ENCODE assay signal across 8 cellular contexts in genomic region chr2:3519255-3520190, GRCh38. TPM values are rescaled to one million over a fixed set of nuclear protein-coding genes. Genes with fewer than 3 reads are reported as not detected.
DNase-seq lines count a peak whose midpoint lies in the region; ATAC-seq and TF ChIP-seq lines count a peak whose summit lies in the region.

TSS of gene ADI1 (minus strand) at chr2:3519531. CDS start at chr2:3519487, 44 bp downstream.

- H3K9ac ChIP-seq in GM23248 = peak within 1 kb of the TSS; percentile 96

- H3K9me2 ChIP-seq in GM23248 (ENCODE audit: insufficient read depth) = no peaks in the 10 kb centered on the region

- H3K79me2 ChIP-seq in GM23248 (ENCODE audit: insufficient read depth) = peaks cover 36% of the 10 kb centered on the region
- peaks cover 23% of the 10 kb centered on the region for H3K79me2 ChIP-seq in osteoblast (ENCODE audit: insufficient read depth, low read length)

- peak; percentile 78 for DNase-seq in GDM1 (lab: John Stamatoyannopoulos, UW)
- peak; percentile 90 for DNase-seq in GM23248
- DNase-seq in SK-MEL-5 (ENCODE audit: low read depth, low spot score) = peak; percentile 85
- peak; percentile 82 for DNase-seq in activated naive CD4-positive, alpha-beta T cell treated with anti-CD3 and anti-CD28 coated beads, Interleukin-2, amount 50 U/mL, for 16 hours
- DNase-seq in glomerular endothelial cell (ENCODE audit: extremely low read depth, low read depth, low spot score) = no peak
- DNase-seq in osteoblast (ENCODE audit: insufficient read length, low spot score, missing footprints) = peak; percentile 96
- DNase-seq in thoracic aorta (ENCODE audit: low spot score) = peak; percentile 48

- H3K4me3 ChIP-seq in GM23248 = peak within 1 kb of the TSS; percentile 89
- H3K4me3 ChIP-seq in osteoblast (ENCODE audit: insufficient read depth, low read length) = peak within 1 kb of the TSS; percentile 94
- peak within 1 kb of the TSS; percentile 94 for H3K4me3 ChIP-seq in thoracic aorta

- H3K27ac ChIP-seq in GM23248 = peak within 1 kb of the TSS; percentile 93
- H3K27ac ChIP-seq in KOPT-K1 (ENCODE audit: low read depth, low read length, poor library complexity, severe bottlenecking) = peak within 1 kb of the TSS; percentile 87
- H3K27ac ChIP-seq in osteoblast (ENCODE audit: low read depth, low read length) = peak within 1 kb of the TSS; percentile 81
- peak within 1 kb of the TSS; percentile 98 to 99 for H3K27ac ChIP-seq in thoracic aorta

- in situ Hi-C loops in GM23248 (cut with MboI) (no loop called here), SK-MEL-5 (cut with HindIII; ENCODE audit: low pct_unique_long_range_greater_than_20kb, low sequenced_read_pairs) (no loop called here)

- peaks cover 3% of the 10 kb centered on the region for H3F3A ChIP-seq in GM23248 (ENCODE audit: insufficient read depth)

- no peak for TF ChIP-seq CTCF in osteoblast (IDR thresholded peaks at IDR 0.05; ENCODE audit: extremely low read depth, low read depth, low read length)
- no peak for TF ChIP-seq CTCF in thoracic aorta (IDR thresholded peaks at IDR 0.05)

- H3K4me1 ChIP-seq in GM23248 (ENCODE audit: insufficient read depth) (peaks cover 19% of the 10 kb centered on the region), osteoblast (ENCODE audit: insufficient read depth, low read length) (peaks cover 26% of the 10 kb centered on the region), thoracic aorta (ENCODE audit: control insufficient read depth in 1 of 2, low read depth in 2 of 2) (peaks cover 34 to 58% of the 10 kb centered on the region in 2 donors)

- H3K4me2 ChIP-seq in GM23248 (ENCODE audit: unreplicated experiment) (peak within 1 kb of the TSS; percentile 89), osteoblast (ENCODE audit: insufficient read depth, low read length) (peak within 1 kb of the TSS; percentile 98)

- H3K27me3 ChIP-seq in GM23248 (replicated peaks; ENCODE audit: insufficient read depth) (no peaks in the 10 kb centered on the region), osteoblast (ENCODE audit: insufficient read depth, low read length) (no peaks in the 10 kb centered on the region), thoracic aorta (replicated peaks; ENCODE audit: insufficient read depth) (no peaks in the 10 kb centered on the region)

- 2 to 3% methylated on average over 65 to 67 of the region's 75 CpGs for whole genome bisulfite sequencing in GM23248 (ENCODE audit: low coverage in 1 of 2, low lambda C conversion rate in 2 of 2, missing lambda C conversion rate in 2 of 2), 2 experiments

- H2AFZ ChIP-seq in GM23248 (peak within 1 kb of the TSS; percentile 94), osteoblast (ENCODE audit: low read length) (peak within 1 kb of the TSS; percentile 87)

- H3K36me3 ChIP-seq in GM23248 (ENCODE audit: low read depth) = 0 out of 2 replicates have a peak, but pooled peaks cover 10% of the 10 kb centered on the region
- peaks cover 4% of the 10 kb centered on the region; the same call in 1 of the 2 replicates for H3K36me3 ChIP-seq in KOPT-K1 (ENCODE audit: insufficient read depth, low read length)
- peaks cover 4% of the 10 kb centered on the region for H3K36me3 ChIP-seq in osteoblast (ENCODE audit: insufficient read depth, low read length)
- peaks cover 6% of the 10 kb centered on the region for H3K36me3 ChIP-seq in thoracic aorta

- ATAC-seq in thoracic aorta (ENCODE audit: insufficient number of reproducible peaks, low FRiP score, low read depth) = peak; percentile 62

- no peaks in the 10 kb centered on the region for H4K20me1 ChIP-seq in GM23248 (ENCODE audit: insufficient read depth)
- H4K20me1 ChIP-seq in osteoblast (ENCODE audit: insufficient read depth, low read length) = no peaks in the 10 kb centered on the region

- H3K9me3 ChIP-seq in GM23248 (ENCODE audit: low read depth) = no peaks in the 10 kb centered on the region
- H3K9me3 ChIP-seq in KOPT-K1 (ENCODE audit: insufficient read depth, low read length, poor library complexity, severe bottlenecking) = peaks cover 12% of the 10 kb centered on the region
- H3K9me3 ChIP-seq in osteoblast (ENCODE audit: low read depth, low read length) = no peaks in the 10 kb centered on the region
- H3K9me3 ChIP-seq in thoracic aorta = no peaks in the 10 kb centered on the region

RNA-seq across cellular contexts. Expression of gene ADI1, which starts in this region (rescaled TPM):
- 68.4 and 77.7 TPM in 2 replicates for total RNA-seq in GM23248 (2014; rRNA removed; shearing (Covaris generic))
- 140 and 149 TPM in 2 replicates for polyA plus RNA-seq in GM23248 (2016; fragmentation: Nextera tagmentation; extraction: Ambion mirVana)
- total RNA-seq in SK-MEL-5 (2014; rRNA removed; shearing (Covaris generic)) = 63.4 and 68.1 TPM in 2 replicates
- 59.8 and 67.8 TPM in 2 replicates for polyA plus RNA-seq in SK-MEL-5 (2015; cell fraction: cytosol; rRNA removed)
- polyA plus RNA-seq in SK-MEL-5 (2015; cell fraction: nucleus; rRNA removed) = 18.0 and 20.8 TPM in 2 replicates
- total RNA-seq in glomerular endothelial cell (42.5 and 48.5 TPM in 2 replicates), osteoblast (51.3 and 55.4 TPM in 2 replicates), thoracic aorta (100 to 1,000 TPM; 120 to 126 TPM)
